ENCODE assay signal across 8 cellular contexts in genomic region chr3:42501321-42501680, GRCh38. TPM values are rescaled to one million over a fixed set of nuclear protein-coding genes. Genes with fewer than 3 reads are reported as not detected.
A peak's percentile ranks its signal among the peaks of the same experiment; 100 is the strongest.
DNase-seq lines count a peak whose midpoint lies in the region; ATAC-seq, FAIRE-seq and TF ChIP-seq lines count a peak whose summit lies in the region.

No MANE protein-coding gene starts in this region.

- H3K36me3 ChIP-seq in HepG2 (replicated peaks in 1 of 2; ENCODE audit: control insufficient read depth in 1 of 2, insufficient read depth in 2 of 2, low read length in 2 of 2) (no peaks in the 10 kb centered on the region), thymus (ENCODE audit: control insufficient read depth, insufficient read depth) (no peaks in the 10 kb centered on the region)

- no peaks in the 10 kb centered on the region for H3K9me3 ChIP-seq in HepG2 (ENCODE audit: low read length)
- no peaks in the 10 kb centered on the region for H3K9me3 ChIP-seq in thymus (ENCODE audit: control insufficient read depth)

- POLR2A ChIA-PET in HepG2 (lab: Yijun Ruan, JAX) = no interaction called here

- no peak overlapping the region for H3K27ac ChIP-seq in HepG2 (ENCODE audit: extremely low read length, insufficient read depth, low read length)
- no peak overlapping the region for H3K27ac ChIP-seq in thymus (ENCODE audit: low read depth)

- FAIRE-seq in HepG2 (lab: Jason Lieb, UNC) = no peak

- no peaks in the 10 kb centered on the region for H3K79me2 ChIP-seq in HepG2 (ENCODE audit: insufficient read depth, low read length)

- H3K4me3 Mint-ChIP-seq in activated CD8-positive, alpha-beta memory T cell treated with anti-CD3 and anti-CD28 coated beads, Interleukin-2, amount 10 ng/mL, durations not matched to agents 7 days and 5 days = peak overlapping the region; percentile 81
- peak overlapping the region; percentile 86 for H3K4me3 Mint-ChIP-seq in activated naive CD8-positive, alpha-beta T cell treated with anti-CD3 and anti-CD28 coated beads for 36 hours

- H3K4me1 ChIP-seq in HepG2 (ENCODE audit: insufficient read depth, low read length) (peaks cover 24% of the 10 kb centered on the region), thymus (ENCODE audit: control insufficient read depth, insufficient read depth, low read length) (peaks cover 4% of the 10 kb centered on the region)

- peaks cover 38% of the 10 kb centered on the region for H3K4me1 Mint-ChIP-seq in activated CD8-positive, alpha-beta memory T cell treated with anti-CD3 and anti-CD28 coated beads, Interleukin-2, amount 10 ng/mL, durations not matched to agents 7 days and 5 days
- peaks cover 27% of the 10 kb centered on the region for H3K4me1 Mint-ChIP-seq in activated naive CD8-positive, alpha-beta T cell treated with anti-CD3 and anti-CD28 coated beads for 36 hours

- peak; percentile 1 for ATAC-seq in activated CD8-positive, alpha-beta memory T cell treated with anti-CD3 and anti-CD28 coated beads, Interleukin-2, amount 10 ng/mL, durations not matched to agents 7 days and 5 days
- peak; percentile 9 for ATAC-seq in HepG2

- no peaks in the 10 kb centered on the region for H3K9me3 Mint-ChIP-seq in activated CD8-positive, alpha-beta memory T cell treated with anti-CD3 and anti-CD28 coated beads, Interleukin-2, amount 10 ng/mL, durations not matched to agents 7 days and 5 days (ENCODE audit: low read depth)
- no peaks in the 10 kb centered on the region for H3K9me3 Mint-ChIP-seq in activated naive CD8-positive, alpha-beta T cell treated with anti-CD3 and anti-CD28 coated beads for 36 hours

- intact Hi-C loops in HepG2 (cut with micrococcal nuclease; ENCODE audit: unreplicated experiment) = loop anchor here (5.0 kb wide), 1 partner anchor 41 kb away; no protein-coding TSS in a partner anchor

- no peak overlapping the region for H3K9ac ChIP-seq in HepG2 (ENCODE audit: insufficient read depth, low read depth, low read length)

- no peak for TF ChIP-seq RAD21 in HepG2 (CRISPR knock-in tag; IDR thresholded peaks at IDR 0.05)

- BruUV-seq in HepG2 (replicated peaks; lab: Mats Ljungman, UMichigan) = no TSS peak

- H3K27me3 Mint-ChIP-seq in activated CD8-positive, alpha-beta memory T cell treated with anti-CD3 and anti-CD28 coated beads, Interleukin-2, amount 10 ng/mL, durations not matched to agents 7 days and 5 days = peaks cover 46% of the 10 kb centered on the region
- H3K27me3 Mint-ChIP-seq in activated naive CD8-positive, alpha-beta T cell treated with anti-CD3 and anti-CD28 coated beads for 36 hours = peaks cover 26% of the 10 kb centered on the region

- TF ChIP-seq EP300 in HepG2 (IDR thresholded peaks at IDR 0.05; ENCODE audit: low read depth in 2 of 2, low read length in 2 of 2) (no peak), HepG2 (CRISPR knock-in tag; IDR thresholded peaks at IDR 0.05; ENCODE audit: borderline replicate concordance) (no peak)

- peak overlapping the region in 2 of 3 experiments; percentile 46 to 69; a peak in 1 of 6 replicates for H3K4me3 ChIP-seq in HepG2 (replicated peaks in 1 of 3; ENCODE audit: insufficient read depth in 1 of 3, low read depth in 2 of 3, low read length in 3 of 3)
- H3K4me3 ChIP-seq in thymus (ENCODE audit: low read length) = peak overlapping the region; percentile 46

- H2AFZ ChIP-seq in HepG2 (ENCODE audit: low read length) = no peak overlapping the region

- peak overlapping the region; percentile 84 for H3K4me2 ChIP-seq in HepG2 (ENCODE audit: low read depth, low read length)

- CTCF ChIA-PET in activated CD8-positive, alpha-beta memory T cell treated with anti-CD3 and anti-CD28 coated beads, Interleukin-2, amount 10 ng/mL, durations not matched to agents 7 days and 5 days (lab: Charles Lee) = interaction anchor here (0.7 to 2.9 kb wide), 20 partner anchors 10 to 310 kb away, joined by 3 to 42 read pairs (median 6); partner anchors contain the start of genes HIGD1A, NKTR and SS18L2
- CTCF ChIA-PET in HepG2 (lab: Yijun Ruan, JAX; ENCODE audit: low intra/inter-chr PET ratio, low total read pairs) = interaction anchor here (0.6 to 1.9 kb wide), 2 partner anchors 46 to 71 kb away, joined by 3 to 6 read pairs; no protein-coding TSS in a partner anchor

- H3K36me3 Mint-ChIP-seq in activated CD8-positive, alpha-beta memory T cell treated with anti-CD3 and anti-CD28 coated beads, Interleukin-2, amount 10 ng/mL, durations not matched to agents 7 days and 5 days = no peaks in the 10 kb centered on the region
- no peaks in the 10 kb centered on the region for H3K36me3 Mint-ChIP-seq in activated naive CD8-positive, alpha-beta T cell treated with anti-CD3 and anti-CD28 coated beads for 36 hours

- no peaks in the 10 kb centered on the region for H4K20me1 ChIP-seq in HepG2 (ENCODE audit: insufficient read depth, low read length)

- no peak for TF ChIP-seq POLR2A in HepG2 (IDR thresholded peaks at IDR 0.05; ENCODE audit: insufficient read depth in 1 of 2, low read depth in 2 of 2, low read length in 2 of 2)

- WGBS in HepG2 (ENCODE audit: low lambda C conversion rate) = 12% methylated on average over 13 of the region's 27 CpGs
- WGBS in thymus = 5% methylated on average over 27 of the region's 27 CpGs

- H3K27me3 ChIP-seq in HepG2 (ENCODE audit: control insufficient read depth in 1 of 2, insufficient read depth in 2 of 2, low read length in 2 of 2) (peaks cover 10 to 60% of the 10 kb centered on the region in 2 experiments; a peak in 4 of 5 replicates), thymus (ENCODE audit: control insufficient read depth, insufficient read depth) (peaks cover 27% of the 10 kb centered on the region)

- no peak for TF ChIP-seq CTCF in HepG2 (CRISPR knock-in tag; IDR thresholded peaks at IDR 0.05)

- peak; percentile 40 for DNase-seq in activated CD8-positive, alpha-beta memory T cell treated with anti-CD3 and anti-CD28 coated beads, Interleukin-2, amount 10 ng/mL, durations not matched to agents 7 days and 5 days
- no peak for DNase-seq in activated CD8-positive, alpha-beta memory T cell treated with anti-CD3 and anti-CD28 coated beads for 24 hours
- no peak for DNase-seq in activated naive CD8-positive, alpha-beta T cell treated with anti-CD3 and anti-CD28 coated beads for 36 hours
- no peak for DNase-seq in HepG2 (ENCODE audit: low spot score)
- DNase-seq in 8988T = no peak
- no peak for DNase-seq in NCI-H2081 (lab: John Stamatoyannopoulos, UW)
- DNase-seq in AG20443 (ENCODE audit: low spot score) = no peak

- H3K27ac Mint-ChIP-seq in activated CD8-positive, alpha-beta memory T cell treated with anti-CD3 and anti-CD28 coated beads, Interleukin-2, amount 10 ng/mL, durations not matched to agents 7 days and 5 days = no peak overlapping the region
- no peak overlapping the region for H3K27ac Mint-ChIP-seq in activated naive CD8-positive, alpha-beta T cell treated with anti-CD3 and anti-CD28 coated beads for 36 hours

- in situ Hi-C loops in HepG2 (cut with HindIII; ENCODE audit: extremely low pct_ligation_motif_present, low pct_unique_long_range_greater_than_20kb) = no loop called here

TF ChIP-seq in HepG2, 621 proteins besides CTCF, POLR2A, EP300 and RAD21 (continues in another document):
- TF ChIP-seq RAD51 (IDR thresholded peaks at IDR 0.05; ENCODE audit: borderline replicate concordance) = no peak
- no peak for TF ChIP-seq KLF6 (CRISPR knock-in tag; IDR thresholded peaks at IDR 0.05)
- no peak for TF ChIP-seq NR2F2 (IDR thresholded peaks at IDR 0.05; ENCODE audit: borderline replicate concordance, low read depth)
- no peak for TF ChIP-seq HNRNPL (IDR thresholded peaks at IDR 0.05; ENCODE audit: low read depth, low read length)
- no peak for TF ChIP-seq ZNF282 (IDR thresholded peaks at IDR 0.05; ENCODE audit: partially characterized antibody)
- no peak for TF ChIP-seq ZBTB34 (CRISPR knock-in tag; IDR thresholded peaks at IDR 0.05)
- TF ChIP-seq ZBTB21 (CRISPR knock-in tag; IDR thresholded peaks at IDR 0.05) = no peak

RNA-seq across cellular contexts. Expression of gene VIPR1, which starts 1.1 kb away (rescaled TPM):
- total RNA-seq in activated CD8-positive, alpha-beta memory T cell treated with anti-CD3 and anti-CD28 coated beads, Interleukin-2, amount 10 ng/mL, durations not matched to agents 7 days and 5 days = 1 to 10 TPM in 1 of 2 experiments, under 1 TPM in 1; 0.14 to 1.9 TPM
- 1 to 10 TPM; 6.0 to 6.6 TPM for total RNA-seq in activated naive CD8-positive, alpha-beta T cell treated with anti-CD3 and anti-CD28 coated beads for 36 hours
- 0.04 TPM in 1 of 2 replicates, not detected in the other for total RNA-seq in HepG2 (2016; rRNA removed; fragmentation: Illumina TruSeq; extraction: Trizol)
- not detected in 2 replicates for total RNA-seq in HepG2 (2016; cell fraction: cytosol; rRNA removed; fragmentation: Illumina TruSeq; extraction: Trizol; ENCODE audit: low read depth)
- 0.19 TPM in 1 of 2 replicates, not detected in the other for total RNA-seq in HepG2 (2016; cell fraction: insoluble cytoplasmic fraction; rRNA removed; fragmentation: Illumina TruSeq; extraction: Trizol)
- total RNA-seq in HepG2 (2016; cell fraction: membrane; rRNA removed; fragmentation: Illumina TruSeq; extraction: Trizol) = 0.12 TPM in 1 of 2 replicates, not detected in the other
- not detected in 2 replicates for total RNA-seq in HepG2 (2016; cell fraction: nucleus; rRNA removed; fragmentation: Illumina TruSeq; extraction: Trizol)
- 0.07 and 0.11 TPM in 2 replicates for polyA plus RNA-seq in HepG2 (2011; rRNA removed)
- polyA plus RNA-seq in HepG2 (2011; cell fraction: cytosol; rRNA removed) = 0.04 TPM in 2 replicates
- 0.27 and 0.29 TPM in 2 replicates for polyA plus RNA-seq in HepG2 (2011; cell fraction: nucleus; rRNA removed)
- 0.30 TPM in 1 of 2 replicates, not detected in the other for polyA plus RNA-seq in HepG2 (2012)
- 0.03 TPM in 1 of 2 replicates, not detected in the other for polyA plus RNA-seq in HepG2 (2016; cell fraction: cytosol; fragmentation: Illumina TruSeq; extraction: Trizol; ENCODE audit: low read depth)
- polyA plus RNA-seq in HepG2 (2016; cell fraction: insoluble cytoplasmic fraction; fragmentation: Illumina TruSeq; extraction: Trizol; ENCODE audit: low read depth) = not detected in 2 replicates
- not detected in 2 replicates for polyA plus RNA-seq in HepG2 (2016; cell fraction: membrane; fragmentation: Illumina TruSeq; extraction: Trizol; ENCODE audit: low read depth)
- polyA plus RNA-seq in HepG2 (2016; cell fraction: nucleus; fragmentation: Illumina TruSeq; extraction: Trizol; ENCODE audit: insufficient read depth, low read depth) = not detected in 2 replicates
- polyA minus RNA-seq in HepG2 (2011; rRNA and poly(A)+ RNA removed; ENCODE audit: low replicate concordance) = 0.86 TPM in 1 of 2 replicates, not detected in the other
- not detected in 2 replicates for polyA minus RNA-seq in HepG2 (2011; cell fraction: cytosol; rRNA and poly(A)+ RNA removed)
- polyA minus RNA-seq in HepG2 (2011; cell fraction: nucleus; rRNA and poly(A)+ RNA removed) = 0.12 TPM in 1 of 2 replicates, not detected in the other
- polyA plus RNA-seq in thymus = 4.4 TPM
